ENCODE assay signal across 20 cellular contexts in genomic region chr10:63595072-63595471, GRCh38.
DNase-seq lines count a peak whose midpoint lies in the region; ATAC-seq, FAIRE-seq and TF ChIP-seq lines count a peak whose summit lies in the region.
"Had no signal": no experiment of that assay in that cellular context is flagged by ENCODE, and none has a peak within 500 bp of the region (broad histone marks: within the 10 kb centered on the region; RNA-seq: fewer than 3 reads in every experiment).

No MANE protein-coding gene starts in this region.

- no peak overlapping the region for H3K4me3 Mint-ChIP-seq in T-helper 17 cell
- H3K4me3 Mint-ChIP-seq in endothelial cell (ENCODE audit: unreplicated experiment): peak overlapping the region; percentile 24
- H3K4me3 Mint-ChIP-seq: activated CD4-positive, alpha-beta T cell treated with anti-CD3 and anti-CD28 coated beads for 36 hours; activated naive CD8-positive, alpha-beta T cell treated with anti-CD3 and anti-CD28 coated beads, Interleukin-2, amount 10 ng/mL, durations not matched to agents 7 days and 5 days; CD4-positive, CD25-positive, alpha-beta regulatory T cell; naive B cell; T-helper 2 cell treated with Interferon-gamma antibody and Interleukin-4, amounts not matched to agents 5 μg/mL and 100 μg/mL, for 36 hours had no signal

- peak overlapping the region; percentile 5 for H3K27ac ChIP-seq in left ventricle myocardium inferior (replicated peaks)
- peak overlapping the region; percentile 1 for H3K27ac ChIP-seq in stomach smooth muscle (ENCODE audit: low read length)
- H3K27ac ChIP-seq: ascending aorta had no signal

- H3K27me3 ChIP-seq in left ventricle myocardium inferior (ENCODE audit: low read depth) (no peaks in the 10 kb centered on the region), stomach smooth muscle (ENCODE audit: control insufficient read depth in 1 of 2, insufficient read depth in 2 of 2, low read length in 2 of 2) (no peaks in the 10 kb centered on the region)
- H3K27me3 ChIP-seq: ascending aorta had no signal

- H3K9me3 ChIP-seq in T-helper 17 cell (ENCODE audit: control insufficient read depth, low read length, poor library complexity, severe bottlenecking) (no peaks in the 10 kb centered on the region), left ventricle myocardium inferior (replicated peaks) (no peaks in the 10 kb centered on the region), stomach smooth muscle (ENCODE audit: control insufficient read depth in 2 of 2, low read length in 2 of 2) (no peaks in the 10 kb centered on the region)
- H3K9me3 ChIP-seq: ascending aorta had no signal

- H3K27me3 Mint-ChIP-seq in T-helper 17 cell (no peaks in the 10 kb centered on the region), endothelial cell (ENCODE audit: unreplicated experiment) (no peaks in the 10 kb centered on the region)
- H3K27me3 Mint-ChIP-seq: activated CD4-positive, alpha-beta T cell treated with anti-CD3 and anti-CD28 coated beads for 36 hours; activated naive CD8-positive, alpha-beta T cell treated with anti-CD3 and anti-CD28 coated beads, Interleukin-2, amount 10 ng/mL, durations not matched to agents 7 days and 5 days; CD4-positive, CD25-positive, alpha-beta regulatory T cell; naive B cell had no signal

- intact Hi-C loops in left ventricle myocardium inferior (cut with micrococcal nuclease): no loop called here

- DNase-seq in T-helper 17 cell (no peak), endothelial cell (ENCODE audit: low spot score) (no peak), left ventricle myocardium inferior (no peak), DMS 273 treated with DMSO at 0.1 percent for 48 hours (lab: John Stamatoyannopoulos, UW) (no peak), frontal cortex (ENCODE audit: low spot score in 2 of 2) (no peak)
- DNase-seq: activated CD4-positive, alpha-beta T cell treated with anti-CD3 and anti-CD28 coated beads for 36 hours; activated CD8-positive, alpha-beta memory T cell treated with anti-CD3 and anti-CD28 coated beads for 24 hours; activated effector memory CD4-positive, alpha-beta T cell treated with anti-CD3 and anti-CD28 coated beads, Interleukin-2, amount 50 U/mL, for 16 hours; activated naive CD8-positive, alpha-beta T cell treated with anti-CD3 and anti-CD28 coated beads, Interleukin-2, amount 10 ng/mL, durations not matched to agents 7 days and 5 days; CD4-positive, CD25-positive, alpha-beta regulatory T cell; central memory CD4-positive, alpha-beta T cell; hippocampal formation; Karpas-422; naive B cell; NCI-H446 treated with DMSO at 0.1 percent for 48 hours; NCI-H82 had no signal

- no peak overlapping the region for H3K9ac ChIP-seq in stomach smooth muscle (ENCODE audit: low read length in 2 of 2)

- H3K4me3 ChIP-seq in left ventricle myocardium inferior (no peak overlapping the region), stomach smooth muscle (ENCODE audit: low read length in 2 of 2) (no peak overlapping the region)
- H3K4me3 ChIP-seq: ascending aorta had no signal

- ATAC-seq in T-helper 17 cell (no peak), HG03045 (IDR thresholded peaks at IDR 0.05; ENCODE audit: unreplicated experiment) (no peak)
- ATAC-seq: activated CD4-positive, alpha-beta T cell treated with anti-CD3 and anti-CD28 coated beads for 36 hours had no signal

- no peak for FAIRE-seq in frontal cortex (lab: Jason Lieb, UNC)

- H3K4me1 ChIP-seq in left ventricle myocardium inferior (peaks cover 31% of the 10 kb centered on the region), stomach smooth muscle (ENCODE audit: control insufficient read depth, insufficient read depth, low read length) (peaks cover 4% of the 10 kb centered on the region)

- peaks cover 20% of the 10 kb centered on the region for H3K36me3 ChIP-seq in left ventricle myocardium inferior
- peaks cover 0 to 9% of the 10 kb centered on the region in 2 donors for H3K36me3 ChIP-seq in stomach smooth muscle (ENCODE audit: control insufficient read depth in 2 of 2, insufficient read depth in 2 of 2, low read length in 2 of 2)

- H3K27ac Mint-ChIP-seq in T-helper 17 cell (peak overlapping the region; percentile 74), endothelial cell (ENCODE audit: unreplicated experiment) (no peak overlapping the region)
- H3K27ac Mint-ChIP-seq: activated CD4-positive, alpha-beta T cell treated with anti-CD3 and anti-CD28 coated beads for 36 hours; activated naive CD8-positive, alpha-beta T cell treated with anti-CD3 and anti-CD28 coated beads, Interleukin-2, amount 10 ng/mL, durations not matched to agents 7 days and 5 days; T-helper 2 cell treated with Interferon-gamma antibody and Interleukin-4, amounts not matched to agents 5 μg/mL and 100 μg/mL, for 36 hours had no signal

- peaks cover 17% of the 10 kb centered on the region for H3K4me1 Mint-ChIP-seq in T-helper 17 cell
- peaks cover 11% of the 10 kb centered on the region for H3K4me1 Mint-ChIP-seq in endothelial cell (ENCODE audit: unreplicated experiment)
- H3K4me1 Mint-ChIP-seq: naive B cell had no signal

- H3K9me3 Mint-ChIP-seq in endothelial cell (ENCODE audit: unreplicated experiment): no peaks in the 10 kb centered on the region
- H3K9me3 Mint-ChIP-seq: activated naive CD8-positive, alpha-beta T cell treated with anti-CD3 and anti-CD28 coated beads, Interleukin-2, amount 10 ng/mL, durations not matched to agents 7 days and 5 days; CD4-positive, CD25-positive, alpha-beta regulatory T cell; naive B cell; T-helper 2 cell treated with Interferon-gamma antibody and Interleukin-4, amounts not matched to agents 5 μg/mL and 100 μg/mL, for 36 hours had no signal

- no peak for TF ChIP-seq CTCF in endothelial cell (IDR thresholded peaks at IDR 0.05; ENCODE audit: unreplicated experiment)
- peak; percentile 43 for TF ChIP-seq CTCF in left ventricle myocardium inferior (IDR thresholded peaks at IDR 0.05; ENCODE audit: borderline replicate concordance)

- H3K36me3 Mint-ChIP-seq in T-helper 17 cell (ENCODE audit: low read depth) (peaks cover 11% of the 10 kb centered on the region), endothelial cell (ENCODE audit: low read depth, unreplicated experiment) (peaks cover 6% of the 10 kb centered on the region)
